In the genomic region with DNA sequence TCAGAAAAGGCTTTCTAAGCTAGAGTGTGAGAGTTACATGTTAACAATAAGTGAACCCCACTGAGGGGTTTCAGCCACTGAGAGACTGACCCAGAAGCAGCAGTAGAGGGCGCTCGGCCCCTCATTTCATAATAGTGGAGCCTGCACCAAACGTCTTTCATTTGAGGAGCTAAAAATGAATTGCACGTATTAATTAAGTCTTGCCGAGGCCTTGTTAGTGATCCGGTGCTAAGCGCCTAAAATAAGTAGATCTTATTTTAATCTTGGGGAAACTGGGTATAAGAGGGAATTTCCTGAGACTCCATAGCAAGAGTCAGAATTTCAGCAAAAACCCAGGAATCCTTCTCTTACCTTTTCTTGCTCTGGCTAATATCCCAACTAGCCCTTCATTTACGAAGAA, we compare ENCODE assay signal across 8 cellular contexts.
DNase-seq lines count a peak whose midpoint lies in the region; ATAC-seq and TF ChIP-seq lines count a peak whose summit lies in the region.

No MANE protein-coding gene starts in this region.

- DNase-seq in GM12864 (ENCODE audit: low read depth) = peak; percentile 21
- DNase-seq in NCI-H345 treated with DMSO at 0.1 percent for 48 hours (lab: John Stamatoyannopoulos, UW; ENCODE audit: unreplicated experiment) = peak; percentile 21
- peak; percentile 37 to 54 for DNase-seq in activated CD4-positive, alpha-beta T cell treated with anti-CD3 and anti-CD28 coated beads for 4 hours
- peak; percentile 83 for DNase-seq in choroid plexus epithelial cell (ENCODE audit: low read depth)
- DNase-seq in left lobe of liver (ENCODE audit: low spot score) = no peak
- DNase-seq in stimulated activated CD4-positive, alpha-beta T cell treated with anti-CD3 and anti-CD28 coated beads, TNF-alpha, amount 100 ng/mL, for 24 hours (ENCODE audit: low read depth in 3 of 3) = peak; percentile 33 to 43 (median 41)

- H3K4me3 ChIP-seq in GM12864 (ENCODE audit: low read depth, low read length) (no peak overlapping the region), choroid plexus epithelial cell (ENCODE audit: low read depth, low read length) (peak overlapping the region; percentile 17)

- ATAC-seq in HG03097 (IDR thresholded peaks at IDR 0.05; ENCODE audit: low FRiP score, unreplicated experiment) (peak; percentile 65), left lobe of liver (peak; percentile 82), GM18858 (IDR thresholded peaks at IDR 0.05; ENCODE audit: unreplicated experiment) (no peak)

- TF ChIP-seq CTCF in GM12864 (IDR thresholded peaks at IDR 0.05; ENCODE audit: low read depth, low read length, missing control alignments) (peak; percentile 85), choroid plexus epithelial cell (conservative IDR thresholded peaks at IDR 0.05; ENCODE audit: low read depth, low read length) (peak; percentile 96)
